Comparison of ENCODE assay signal across 21 cellular contexts in genomic region chr11:78740175-78741161, GRCh38.
DNase-seq lines count a peak whose midpoint lies in the region; ATAC-seq and TF ChIP-seq lines count a peak whose summit lies in the region.
"Had no signal": no experiment of that assay in that cellular context is flagged by ENCODE, and none has a peak within 500 bp of the region (broad histone marks: within the 10 kb centered on the region; RNA-seq: fewer than 3 reads in every experiment).

No MANE protein-coding gene starts in this region.

- intact Hi-C loops in sciatic nerve (cut with DNase I) (no loop called here), head of caudate nucleus (cut with DNase I) (no loop called here)

- no peak overlapping the region for H3K4me3 ChIP-seq in fibroblast of the aortic adventitia (ENCODE audit: low read depth, low read length)
- H3K4me3 ChIP-seq: Peyer's patch, tibial nerve had no signal

- no peak for TF ChIP-seq CTCF in fibroblast of the aortic adventitia (IDR thresholded peaks at IDR 0.05; ENCODE audit: insufficient read depth, low read length)

- ATAC-seq in sciatic nerve = peak; percentile 68
- ATAC-seq: activated CD8-positive, alpha-beta T cell treated with anti-CD3 and anti-CD28 coated beads for 36 hours; natural killer cell treated with Interleukin-12 subunit alpha and Interleukin-12 subunit beta and Interleukin-15 and Interleukin-18, amount 100 ng/mL, for 72 hours; WTC11 had no signal

- DNase-seq in NCI-H1105 treated with DMSO at 0.1 percent for 48 hours (lab: John Stamatoyannopoulos, UW) (peak; percentile 62), NCI-H446 treated with DMSO at 0.1 percent for 48 hours (lab: John Stamatoyannopoulos, UW) (peak; percentile 95), fibroblast of the aortic adventitia (ENCODE audit: low read depth) (peak; percentile 52), sciatic nerve (ENCODE audit: low spot score) (peak; percentile 63), head of caudate nucleus (no peak), SIG-M5 (lab: John Stamatoyannopoulos, UW) (no peak), NCI-H1417 (lab: John Stamatoyannopoulos, UW) (no peak)
- DNase-seq: activated CD8-positive, alpha-beta T cell treated with anti-CD3 and anti-CD28 coated beads for 36 hours; activated gamma-delta T cell treated with Interleukin-2 at 50 U/mL for 16 hours; DND-41; foreskin melanocyte; mesenchymal stem cell; NCI-H2081; NK-92 treated with Interleukin-12 subunit alpha and Interleukin-12 subunit beta, amount 100 ng/mL, for 24 hours; Peyer's patch; posterior cingulate gyrus; stimulated activated naive CD4-positive, alpha-beta T cell treated with Interleukin-2 at 50 U/mL for 16 hours; T-helper 9 cell had no signal

Comparison
In these comparisons a context has a peak if more than half of its experiments do, and no peak if none do; other contexts are left out.
1. DNase-seq: peak in NCI-H1105 treated with DMSO at 0.1 percent for 48 hours (single experiment), NCI-H446 treated with DMSO at 0.1 percent for 48 hours (single experiment), fibroblast of the aortic adventitia (single experiment) and sciatic nerve (single experiment); none in head of caudate nucleus (0 of 42), SIG-M5 (single experiment) and NCI-H1417 (0 of 3).